ENCODE assay signal across 17 cellular contexts in the genomic region with DNA sequence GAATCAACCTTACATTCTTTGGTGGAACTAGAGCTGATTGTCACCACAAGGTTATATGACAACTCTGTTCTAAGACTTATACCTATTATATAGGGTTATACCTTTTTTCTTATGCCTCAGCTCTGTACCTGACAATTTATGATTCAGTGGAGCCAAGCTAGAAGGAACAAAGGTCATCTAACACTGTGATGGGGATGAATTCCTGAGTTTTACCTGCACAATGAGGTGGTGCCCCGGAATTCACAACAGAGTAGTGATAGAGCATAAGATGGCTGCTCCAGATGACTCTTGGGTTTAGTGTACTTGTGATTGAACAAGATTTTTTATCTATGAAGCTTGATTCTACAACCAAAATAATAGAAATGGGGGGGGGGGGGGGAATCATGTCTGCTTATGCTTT.
A peak's percentile ranks its signal among the peaks of the same experiment; 100 is the strongest.
DNase-seq lines count a peak whose midpoint lies in the region; ATAC-seq, FAIRE-seq and TF ChIP-seq lines count a peak whose summit lies in the region.
"Had no signal": no experiment of that assay in that cellular context is flagged by ENCODE, and none has a peak within 500 bp of the region (broad histone marks: within the 10 kb centered on the region; RNA-seq: fewer than 3 reads in every experiment).

No MANE protein-coding gene starts in this region.

- TF ChIP-seq CTCF in SU-DHL-6 (IDR thresholded peaks at IDR 0.05; ENCODE audit: insufficient read depth, low read length, poor library complexity, severe bottlenecking): no peak
- TF ChIP-seq CTCF in mucosa of descending colon (IDR thresholded peaks at IDR 0.05): no peak

- H4K20me1 ChIP-seq in SU-DHL-6 (ENCODE audit: low read depth, low read length): no peaks in the 10 kb centered on the region

- no peaks in the 10 kb centered on the region for H3K9me3 ChIP-seq in SU-DHL-6 (ENCODE audit: insufficient read depth, low read length)
- no peaks in the 10 kb centered on the region for H3K9me3 ChIP-seq in mucosa of descending colon
- H3K9me3 ChIP-seq: A549, BE2C had no signal

- peaks cover 29% of the 10 kb centered on the region for H3F3A ChIP-seq in SU-DHL-6 (ENCODE audit: insufficient read depth)

- H3K79me2 ChIP-seq in SU-DHL-6 (ENCODE audit: insufficient read depth, low read length): no peaks in the 10 kb centered on the region

- H3K4me3 ChIP-seq in SU-DHL-6 (ENCODE audit: insufficient read depth, low read length, poor library complexity, severe bottlenecking) (no peak overlapping the region), mucosa of descending colon (no peak overlapping the region)
- H3K4me3 ChIP-seq: A549, GM23248 had no signal

- intact Hi-C loops in mucosa of descending colon (cut with DNase I, micrococcal nuclease) (no loop called here), Right ventricle myocardium superior (cut with DNase I) (no loop called here)

- no peaks in the 10 kb centered on the region for H3K27me3 ChIP-seq in SU-DHL-6 (ENCODE audit: low read length)
- H3K27me3 ChIP-seq: BE2C had no signal

- H2AFZ ChIP-seq in SU-DHL-6 (ENCODE audit: low read depth, low read length, severe bottlenecking): no peak overlapping the region
- H2AFZ ChIP-seq: GM23248 had no signal

- H3K4me1 ChIP-seq in mucosa of descending colon (ENCODE audit: low read depth): peaks cover 35% of the 10 kb centered on the region

- H3K27ac ChIP-seq in SU-DHL-6 (ENCODE audit: low read depth, low read length): 0 out of 2 replicates have a peak overlapping the region, but pooled peaks have one; percentile 20
- H3K27ac ChIP-seq: A549, C4-2B, GM23248 had no signal

- H3K4me2 ChIP-seq in SU-DHL-6 (ENCODE audit: low read depth, low read length, poor library complexity, severe bottlenecking): no peak overlapping the region
- H3K4me2 ChIP-seq: A549 had no signal

- no peak overlapping the region for H3K9ac ChIP-seq in SU-DHL-6 (ENCODE audit: low read length)
- H3K9ac ChIP-seq: GM23248 had no signal

- peak; percentile 63 for FAIRE-seq in HTR-8/SVneo (lab: Jason Lieb, UNC)
- FAIRE-seq: A549, D721Med, G401.6, H54 had no signal

- peaks cover 10% of the 10 kb centered on the region; the same call in 1 of the 2 replicates for H3K36me3 ChIP-seq in SU-DHL-6 (ENCODE audit: low read length)
- peaks cover under 1% of the 10 kb centered on the region for H3K36me3 ChIP-seq in mucosa of descending colon (ENCODE audit: low read depth)

- no peak for DNase-seq in HTR-8/SVneo (ENCODE audit: insufficient read length, low spot score)
- no peak for DNase-seq in mucosa of descending colon
- no peak for DNase-seq in NCI-H748 (lab: John Stamatoyannopoulos, UW; ENCODE audit: unreplicated experiment)
- no peak for DNase-seq in Right ventricle myocardium superior
- no peak for DNase-seq in HCEC 1CT
- DNase-seq: BE2C; CD4-positive, alpha-beta memory T cell; DMS153; DMS79 treated with DMSO at 0.1 percent for 48 hours; EL; GM23248 had no signal

- ATAC-seq in mucosa of descending colon (peak; percentile 49), Right ventricle myocardium superior (ENCODE audit: poor library complexity) (no peak)
- ATAC-seq: A549 had no signal

- no peaks in the 10 kb centered on the region for H3K9me2 ChIP-seq in SU-DHL-6 (replicated peaks; ENCODE audit: insufficient read depth, low read length)
